In the genomic region with DNA sequence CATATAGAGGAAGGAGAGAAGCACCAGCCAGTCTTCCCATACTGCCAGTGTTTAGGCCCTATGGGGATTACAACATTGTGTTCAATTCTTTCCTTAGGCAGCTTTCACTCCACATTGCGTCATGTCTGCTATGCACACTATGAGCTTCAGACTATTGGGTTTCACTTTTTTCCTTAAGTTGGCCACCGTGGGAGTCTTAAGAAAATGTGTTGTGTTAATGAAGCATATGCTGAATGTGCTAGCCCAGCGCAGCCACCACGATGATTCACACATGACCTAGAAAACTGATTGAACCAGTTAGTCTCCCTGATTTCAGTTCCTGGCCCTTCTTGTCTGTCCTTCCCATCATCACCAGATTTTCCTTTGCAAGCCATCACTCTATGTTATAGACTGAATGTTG, we compare ENCODE assay signal across 14 cellular contexts. TPM values are rescaled to one million over a fixed set of nuclear protein-coding genes. Genes with fewer than 3 reads are reported as not detected.
A peak's percentile ranks its signal among the peaks of the same experiment; 100 is the strongest.
DNase-seq lines count a peak whose midpoint lies in the region; ATAC-seq and TF ChIP-seq lines count a peak whose summit lies in the region.
"Had no signal": no experiment of that assay in that cellular context is flagged by ENCODE, and none has a peak within 500 bp of the region (broad histone marks: within the 10 kb centered on the region; RNA-seq: fewer than 3 reads in every experiment).

No MANE protein-coding gene starts in this region.

- H3K4me1 ChIP-seq in BLaER1 treated with 17β-estradiol and CSF1 and Interleukin-3, amounts not matched to agents 10 nM and 100 nM, result peaks cover under 1 to 29% (median 11%) of the 10 kb centered on the region in 10 experiments; a peak in 18 of 20 replicates

- H3K9me3 Mint-ChIP-seq in activated naive CD4-positive, alpha-beta T cell treated with anti-CD3 and anti-CD28 coated beads, Interleukin-2, amount 50 U/mL, for 72 hours, result peaks cover 3 to 8% of the 10 kb centered on the region in 2 donors

- H3K4me2 ChIP-seq in BLaER1 treated with 17β-estradiol and CSF1 and Interleukin-3, amounts not matched to agents 10 nM and 100 nM, result peak overlapping the region in 6 of 11 experiments; percentile 2 to 37 (median 16); a peak in 12 of 22 replicates

- no peak overlapping the region; a peak in 1 of 22 replicates for H3K27ac ChIP-seq in BLaER1 treated with 17β-estradiol and CSF1 and Interleukin-3, amounts not matched to agents 10 nM and 100 nM

- DNase-seq in MV-4-11 (lab: John Stamatoyannopoulos, UW) (peak; percentile 88), choroid plexus epithelial cell (ENCODE audit: low read depth) (peak; percentile 99), non-pigmented ciliary epithelial cell (ENCODE audit: low read depth) (peak; percentile 92), iPS-NIHi7 (ENCODE audit: extremely low spot score) (no peak), NCI-H82 treated with DMSO at 0.1 percent for 48 hours (lab: John Stamatoyannopoulos, UW; ENCODE audit: unreplicated experiment) (no peak), NCI-H446 treated with DMSO at 0.1 percent for 48 hours (lab: John Stamatoyannopoulos, UW) (no peak)
- DNase-seq in activated naive CD4-positive, alpha-beta T cell treated with anti-CD3 and anti-CD28 coated beads, Interleukin-2, amount 50 U/mL, for 72 hours (ENCODE audit: low spot score in 2 of 2), result no peak
- DNase-seq: activated T-cell treated with anti-CD3 and anti-CD28 coated beads, Interleukin-2, amount 50 U/mL, for 4 hours; cerebellar nuclear complex; hippocampal formation; NCI-H2029 treated with DMSO at 0.1 percent for 48 hours had no signal

- H3K4me3 ChIP-seq in BLaER1 treated with 17β-estradiol and CSF1 and Interleukin-3, amounts not matched to agents 10 nM and 100 nM, result no peak overlapping the region
- no peak overlapping the region for H3K4me3 ChIP-seq in choroid plexus epithelial cell (ENCODE audit: low read depth, low read length)

- no peak for ATAC-seq in activated naive CD4-positive, alpha-beta T cell treated with anti-CD3 and anti-CD28 coated beads, Interleukin-2, amount 50 U/mL, for 72 hours
- ATAC-seq: activated T-cell treated with anti-CD3 and anti-CD28 coated beads, Interleukin-2, amount 50 U/mL, for 4 hours; Panc1; stimulated activated memory B cell treated with anti-CD40 and anti-IgM and Interleukin-4, amounts not matched to agents 10 μg/mL and 1 μg/mL and 100 μg/mL, for 72 hours had no signal

- H3K27ac Mint-ChIP-seq in activated naive CD4-positive, alpha-beta T cell treated with anti-CD3 and anti-CD28 coated beads, Interleukin-2, amount 50 U/mL, for 72 hours, result no peak overlapping the region
- H3K27ac Mint-ChIP-seq: stimulated activated memory B cell treated with anti-CD40 and anti-IgM and Interleukin-4, amounts not matched to agents 10 μg/mL and 1 μg/mL and 100 μg/mL, for 72 hours had no signal

- no peaks in the 10 kb centered on the region for H3K27me3 ChIP-seq in BLaER1 treated with 17β-estradiol and CSF1 and Interleukin-3, amounts not matched to agents 10 nM and 100 nM

- peaks cover 5 to 6% of the 10 kb centered on the region in 2 donors for H3K36me3 Mint-ChIP-seq in activated naive CD4-positive, alpha-beta T cell treated with anti-CD3 and anti-CD28 coated beads, Interleukin-2, amount 50 U/mL, for 72 hours

- no peaks in the 10 kb centered on the region for H3K36me3 ChIP-seq in BLaER1 treated with 17β-estradiol and CSF1 and Interleukin-3, amounts not matched to agents 10 nM and 100 nM

- H3K9me3 ChIP-seq in BLaER1 treated with 17β-estradiol and CSF1 and Interleukin-3, amounts not matched to agents 10 nM and 100 nM (replicated peaks in 1 of 11), result peaks cover 0 to 17% (median 4%) of the 10 kb centered on the region in 11 experiments; a peak in 5 of 22 replicates

- H4K20me1 ChIP-seq in BLaER1 treated with 17β-estradiol and CSF1 and Interleukin-3, amounts not matched to agents 10 nM and 100 nM, result no peaks in the 10 kb centered on the region

- H3K9ac ChIP-seq in BLaER1 treated with 17β-estradiol and CSF1 and Interleukin-3, amounts not matched to agents 10 nM and 100 nM, result no peak overlapping the region

- no peak for TF ChIP-seq CTCF in choroid plexus epithelial cell (conservative IDR thresholded peaks at IDR 0.05; ENCODE audit: low read depth, low read length)

RNA-seq across cellular contexts. Expression of a gene that starts 21.5 kb away (rescaled TPM):
- total RNA-seq in activated naive CD4-positive, alpha-beta T cell treated with anti-CD3 and anti-CD28 coated beads, Interleukin-2, amount 50 U/mL, for 72 hours, result under 1 TPM in 1 of 2 donors, not detected in 1; 0.43 TPM

RNA-seq across cellular contexts. Expression of a gene that starts 48.6 kb away (rescaled TPM):
- 1 to 10 TPM; 1.8 to 3.8 TPM for total RNA-seq in activated naive CD4-positive, alpha-beta T cell treated with anti-CD3 and anti-CD28 coated beads, Interleukin-2, amount 50 U/mL, for 72 hours

RNA-seq across cellular contexts. Expression of a gene that starts 52.8 kb away (rescaled TPM):
- 10 to 100 TPM; 14.6 to 37.7 TPM for total RNA-seq in activated naive CD4-positive, alpha-beta T cell treated with anti-CD3 and anti-CD28 coated beads, Interleukin-2, amount 50 U/mL, for 72 hours

Comparison
In these comparisons a context has a peak if more than half of its experiments do, and no peak if none do; other contexts are left out.
1. DNase-seq: peak in MV-4-11 (single experiment), choroid plexus epithelial cell (single experiment) and non-pigmented ciliary epithelial cell (single experiment); none in iPS-NIHi7 (single experiment), activated naive CD4-positive, alpha-beta T cell treated with anti-CD3 and anti-CD28 coated beads, Interleukin-2, amount 50 U/mL, for 72 hours (0 of 2), NCI-H82 treated with DMSO at 0.1 percent for 48 hours (single experiment) and NCI-H446 treated with DMSO at 0.1 percent for 48 hours (single experiment).